ENCODE assay signal across 9 cellular contexts in the genomic region with DNA sequence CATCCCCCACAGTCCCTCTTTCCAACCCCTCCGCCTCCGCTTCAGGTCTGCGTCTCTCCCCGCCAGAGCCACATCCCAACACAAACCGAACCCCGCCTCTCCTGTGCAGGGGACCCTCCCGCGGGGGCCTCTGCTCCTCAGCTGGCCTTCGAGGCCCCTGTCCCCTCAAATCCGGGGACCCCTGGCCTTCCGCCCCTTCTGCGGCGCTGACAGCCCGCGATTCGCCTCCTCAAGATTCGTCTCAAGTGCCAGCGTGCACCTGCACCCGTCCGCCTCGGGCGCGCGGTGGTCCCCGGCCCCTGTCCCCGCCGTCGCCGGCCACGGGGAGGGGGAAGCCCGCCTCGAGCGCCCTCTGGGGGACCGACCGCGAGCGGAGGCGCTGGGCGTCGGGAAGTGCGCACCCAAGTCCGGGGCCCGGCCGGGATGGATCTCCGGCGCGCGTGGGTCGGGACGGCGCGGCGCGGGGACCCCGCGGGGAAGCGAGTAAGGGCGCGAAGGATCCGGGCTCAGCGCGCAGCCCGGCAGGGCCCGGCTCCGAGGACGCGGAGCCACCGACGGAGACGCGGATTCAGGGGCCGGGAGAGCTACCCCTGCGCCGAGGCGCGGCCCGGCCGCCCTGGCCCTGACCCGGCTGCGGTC. TPM values are rescaled to one million over a fixed set of nuclear protein-coding genes. Genes with fewer than 3 reads are reported as not detected.
DNase-seq lines count a peak whose midpoint lies in the region; ATAC-seq, FAIRE-seq and TF ChIP-seq lines count a peak whose summit lies in the region.
"Had no signal": no experiment of that assay in that cellular context is flagged by ENCODE, and none has a peak within 500 bp of the region (broad histone marks: within the 10 kb centered on the region; RNA-seq: fewer than 3 reads in every experiment).

No MANE protein-coding gene starts in this region.

- intact Hi-C loops in CD4-positive, alpha-beta T cell (cut with DNase I, micrococcal nuclease) = no loop called here
- intact Hi-C loops in endothelial cell of umbilical vein (cut with micrococcal nuclease) = loop anchor here (5.0 to 10.0 kb wide), 3 partner anchors 164 to 354 kb away; partner anchors contain the start of genes GFPT2 and MAPK9

- H3K9ac ChIP-seq in endothelial cell of umbilical vein (replicated peaks; ENCODE audit: extremely low read depth, insufficient read depth, low read length) (no peak overlapping the region), neuronal stem cell (ENCODE audit: low read depth, low read length, poor library complexity) (peak overlapping the region; percentile 44)

- peaks cover 65% of the 10 kb centered on the region for H3K27me3 Mint-ChIP-seq in CD4-positive, alpha-beta T cell

- H3K4me1 ChIP-seq in Peyer's patch = peaks cover 0 to 13% (median 3%) of the 10 kb centered on the region in 4 donors
- peaks cover 30% of the 10 kb centered on the region for H3K4me1 ChIP-seq in endothelial cell of umbilical vein (ENCODE audit: control insufficient read depth, extremely low read depth, insufficient read depth, low read length)
- H3K4me1 ChIP-seq in neuronal stem cell (ENCODE audit: control insufficient read depth in 2 of 2, insufficient read depth in 1 of 2, low read depth in 1 of 2, low read length in 2 of 2) = peaks cover 0 to 2% of the 10 kb centered on the region in 2 donors
- H3K4me1 ChIP-seq in BE2C = no peaks in the 10 kb centered on the region

- H3K4me2 ChIP-seq in endothelial cell of umbilical vein (ENCODE audit: insufficient read depth, low read length) (peak overlapping the region; percentile 33), neuronal stem cell (ENCODE audit: insufficient read depth, low read length, poor library complexity, severe bottlenecking) (peak overlapping the region; percentile 80)

- H2AFZ ChIP-seq in endothelial cell of umbilical vein (ENCODE audit: low read depth, low read length) = peak overlapping the region; percentile 53
- peak overlapping the region; percentile 78 for H2AFZ ChIP-seq in neuronal stem cell (ENCODE audit: low read length)

- no peak overlapping the region for H4K8ac ChIP-seq in neuronal stem cell (ENCODE audit: low read depth, low read length)

- H2BK5ac ChIP-seq in neuronal stem cell (ENCODE audit: low read length) = no peak overlapping the region

- peak overlapping the region; percentile 17 for H2BK15ac ChIP-seq in neuronal stem cell (ENCODE audit: low read length)

- H3K14ac ChIP-seq in neuronal stem cell (ENCODE audit: low read length) = no peak overlapping the region

- H4K91ac ChIP-seq in neuronal stem cell (ENCODE audit: low read depth, low read length, poor library complexity) = no peak overlapping the region

- peak in 1 of 10 experiments; percentile 14 for DNase-seq in CD4-positive, alpha-beta T cell
- DNase-seq in Peyer's patch (peak in 2 of 3 donors; percentile 40 to 47), endothelial cell of umbilical vein (ENCODE audit: low read depth, low spot score) (no peak), neuronal stem cell (ENCODE audit: low spot score) (peak; percentile 55), BE2C (no peak), GM19240 (ENCODE audit: insufficient read length, low spot score) (no peak), NCI-H82 treated with DMSO at 0.1 percent for 48 hours (lab: John Stamatoyannopoulos, UW; ENCODE audit: unreplicated experiment) (no peak), HT-29 (ENCODE audit: low spot score) (no peak)

- ATAC-seq in CD4-positive, alpha-beta T cell (ENCODE audit: poor library complexity) = no peak

- no peak overlapping the region for H2BK12ac ChIP-seq in neuronal stem cell (ENCODE audit: low read length)

- no TSS peak for BruUV-seq in endothelial cell of umbilical vein (replicated peaks; lab: Mats Ljungman, UMichigan)

- H3K18ac ChIP-seq in neuronal stem cell (ENCODE audit: low read length) = peak overlapping the region; percentile 80

- dilution Hi-C loops in endothelial cell of umbilical vein (cut with MboI; ENCODE audit: extremely low pct_ligation_motif_present, low sequenced_read_pairs) = no loop called here

- TF ChIP-seq POLR2A in Peyer's patch (IDR thresholded peaks at IDR 0.05) (no peak), endothelial cell of umbilical vein (IDR thresholded peaks at IDR 0.05; ENCODE audit: low read depth, low read length) (no peak)

- no peaks in the 10 kb centered on the region for H3K9me3 Mint-ChIP-seq in CD4-positive, alpha-beta T cell

- no peak overlapping the region for H2BK120ac ChIP-seq in neuronal stem cell (ENCODE audit: low read depth, low read length)

- no peak overlapping the region for H3K23ac ChIP-seq in neuronal stem cell (ENCODE audit: low read depth, low read length, poor library complexity)

- CTCF ChIA-PET in CD4-positive, alpha-beta T cell (lab: Charles Lee) = no interaction called here
- CTCF ChIA-PET in endothelial cell of umbilical vein (lab: Charles Lee) = interaction anchor here (1.2 kb wide), 1 partner anchor 43 kb away, joined by 5 read pairs; no protein-coding TSS in a partner anchor

- no peaks in the 10 kb centered on the region for H4K20me1 ChIP-seq in endothelial cell of umbilical vein (replicated peaks; ENCODE audit: control insufficient read depth, extremely low read depth, insufficient read depth, low read length)

- H3K4me3 ChIP-seq in Peyer's patch (peak overlapping the region; percentile 8 to 48 (median 40)), endothelial cell of umbilical vein (replicated peaks in 1 of 3; ENCODE audit: insufficient read depth in 1 of 3, low read depth in 1 of 3, low read length in 3 of 3) (peak overlapping the region; percentile 21 to 62 (median 30)), neuronal stem cell (ENCODE audit: low read length in 2 of 2) (peak overlapping the region; percentile 15 to 83), BE2C (ENCODE audit: low read depth, low read length) (no peak overlapping the region)

- H2AK5ac ChIP-seq in neuronal stem cell (ENCODE audit: low read depth, low read length) = peak overlapping the region; percentile 1

- H3K79me2 ChIP-seq in endothelial cell of umbilical vein (ENCODE audit: control insufficient read depth, insufficient read depth, low read length) = no peaks in the 10 kb centered on the region

- H3K9me3 ChIP-seq in CD4-positive, alpha-beta T cell (ENCODE audit: control insufficient read depth, low read length) = no peaks in the 10 kb centered on the region
- H3K9me3 ChIP-seq in Peyer's patch = no peaks in the 10 kb centered on the region
- no peaks in the 10 kb centered on the region for H3K9me3 ChIP-seq in endothelial cell of umbilical vein (replicated peaks; ENCODE audit: control insufficient read depth, insufficient read depth, low read length)
- no peaks in the 10 kb centered on the region for H3K9me3 ChIP-seq in neuronal stem cell (replicated peaks in 1 of 2; ENCODE audit: control insufficient read depth in 2 of 2, insufficient read depth in 1 of 2, low read depth in 1 of 2, low read length in 2 of 2)
- H3K9me3 ChIP-seq in BE2C = no peaks in the 10 kb centered on the region

- peaks cover 3% of the 10 kb centered on the region for H3K79me1 ChIP-seq in neuronal stem cell (ENCODE audit: low read depth, low read length)

- POLR2A ChIA-PET in CD4-positive, alpha-beta T cell (lab: Charles Lee) = no interaction called here
- POLR2A ChIA-PET in endothelial cell of umbilical vein (lab: Charles Lee) = no interaction called here

- peak overlapping the region; percentile 81 for H3K4me3 Mint-ChIP-seq in CD4-positive, alpha-beta T cell

- H3K36me3 ChIP-seq in Peyer's patch (no peaks in the 10 kb centered on the region), endothelial cell of umbilical vein (ENCODE audit: control insufficient read depth in 2 of 2, extremely low read depth in 1 of 2, insufficient read depth in 2 of 2, low read length in 2 of 2) (no peaks in the 10 kb centered on the region), neuronal stem cell (replicated peaks in 1 of 2; ENCODE audit: control insufficient read depth in 2 of 2, insufficient read depth in 2 of 2, low read length in 2 of 2) (no peaks in the 10 kb centered on the region), BE2C (no peaks in the 10 kb centered on the region)

- no peaks in the 10 kb centered on the region for H3K9me1 ChIP-seq in endothelial cell of umbilical vein (replicated peaks; ENCODE audit: control insufficient read depth, extremely low read depth, insufficient read depth, low read length)

- no CpG with 5 or more reads among the region's 80 CpGs for WGBS in neuronal stem cell (ENCODE audit: extremely low coverage in 2 of 2, insufficient read length in 2 of 2, insufficient replicate concordance in 1 of 2), 2 donors

- TF ChIP-seq CTCF in CD4-positive, alpha-beta T cell (IDR thresholded peaks at IDR 0.05) = no peak
- TF ChIP-seq CTCF in Peyer's patch (IDR thresholded peaks at IDR 0.05) (no peak), endothelial cell of umbilical vein (IDR thresholded peaks at IDR 0.05; ENCODE audit: extremely low read depth in 1 of 2, insufficient read depth in 1 of 2, low read depth in 1 of 2, low read length in 2 of 2) (peak; percentile 35 to 53), BE2C (IDR thresholded peaks at IDR 0.05; ENCODE audit: low read depth, low read length) (no peak)

- no peak overlapping the region for H3K27ac ChIP-seq in CD4-positive, alpha-beta T cell (ENCODE audit: low read depth, low read length)
- H3K27ac ChIP-seq in Peyer's patch = peak overlapping the region in 1 of 4 donors; percentile 38
- no peak overlapping the region for H3K27ac ChIP-seq in endothelial cell of umbilical vein (ENCODE audit: insufficient read depth, low read depth, low read length)
- H3K27ac ChIP-seq in neuronal stem cell (replicated peaks; ENCODE audit: low read length) = no peak overlapping the region

- no peak overlapping the region for H3K4ac ChIP-seq in neuronal stem cell (ENCODE audit: low read length)

- H3K4me1 Mint-ChIP-seq in CD4-positive, alpha-beta T cell (ENCODE audit: low read depth) = peaks cover 11% of the 10 kb centered on the region

- no peaks in the 10 kb centered on the region for H3K36me3 Mint-ChIP-seq in CD4-positive, alpha-beta T cell (ENCODE audit: low read depth)

- peaks cover 10% of the 10 kb centered on the region for H3K27me3 ChIP-seq in CD4-positive, alpha-beta T cell (ENCODE audit: control insufficient read depth, insufficient read depth, low read length)
- H3K27me3 ChIP-seq in Peyer's patch (peaks cover 0 to 16% of the 10 kb centered on the region in 2 donors), endothelial cell of umbilical vein (ENCODE audit: control insufficient read depth in 2 of 2, insufficient read depth in 2 of 2, low read length in 2 of 2) (peaks cover 3 to 13% of the 10 kb centered on the region in 2 experiments), neuronal stem cell (ENCODE audit: control insufficient read depth in 3 of 3, insufficient read depth in 3 of 3, low read depth in 1 of 3, low read length in 3 of 3) (peaks cover 14 to 91% (median 38%) of the 10 kb centered on the region in 3 experiments), BE2C (peaks cover 49% of the 10 kb centered on the region)

- H3K27ac Mint-ChIP-seq in CD4-positive, alpha-beta T cell = no peak overlapping the region

- no peak for FAIRE-seq in endothelial cell of umbilical vein (lab: Jason Lieb, UNC)

RNA-seq across cellular contexts. Expression of gene FLT4, which starts 0.6 kb away (rescaled TPM):
- total RNA-seq in CD4-positive, alpha-beta T cell = 1 to 10 TPM; 2.3 to 2.5 TPM
- total RNA-seq in Peyer's patch (10 to 100 TPM in 1 of 4 donors, 1 to 10 TPM in 3; 3.9 to 17.3 (median 6.1) TPM), endothelial cell of umbilical vein (66.5 and 71.5 TPM in 2 replicates)
- polyA plus RNA-seq in endothelial cell of umbilical vein = 44.4 and 50.9 TPM in 2 replicates
- polyA plus RNA-seq in endothelial cell of umbilical vein (2011; cell fraction: cytosol; rRNA removed) = 17.8 and 21.3 TPM in 2 replicates
- polyA plus RNA-seq in endothelial cell of umbilical vein (2011; cell fraction: nucleus; rRNA removed) = 147 and 169 TPM in 2 replicates
- 1.6 and 3.0 TPM in 2 replicates for polyA plus RNA-seq in endothelial cell of umbilical vein (2012)
- 74.5 and 89.1 TPM in 2 replicates for polyA minus RNA-seq in endothelial cell of umbilical vein
- not detected for polyA minus RNA-seq in endothelial cell of umbilical vein (2011; cell fraction: cytosol; rRNA and poly(A)+ RNA removed)
- 42.6 and 83.9 TPM in 2 replicates for polyA minus RNA-seq in endothelial cell of umbilical vein (2011; cell fraction: nucleus; rRNA and poly(A)+ RNA removed)
- polyA plus RNA-seq in neuronal stem cell (2013, experiment 1 of 2) = 5.4 TPM
- 5.5 TPM for polyA plus RNA-seq in neuronal stem cell (2013, experiment 2 of 2)
- 4.0 TPM for polyA plus RNA-seq in BE2C (2012; ENCODE audit: insufficient read depth, insufficient read length, low read depth)
- total RNA-seq in HT-29 (2014; rRNA removed; shearing (Covaris generic)) = 0.31 TPM in 1 of 2 replicates, not detected in the other

RNA-seq across cellular contexts. Expression of gene SCGB3A1, which starts 57.5 kb away (rescaled TPM):
- not detected for total RNA-seq in CD4-positive, alpha-beta T cell
- not detected for total RNA-seq in Peyer's patch
- total RNA-seq in endothelial cell of umbilical vein = 0.73 TPM in 1 of 2 replicates, not detected in the other
- polyA plus RNA-seq in endothelial cell of umbilical vein = 0.22 TPM in 1 of 2 replicates, not detected in the other
- not detected in 2 replicates for polyA plus RNA-seq in endothelial cell of umbilical vein (2011; cell fraction: cytosol; rRNA removed)
- polyA plus RNA-seq in endothelial cell of umbilical vein (2011; cell fraction: nucleus; rRNA removed) = not detected in 2 replicates
- polyA plus RNA-seq in endothelial cell of umbilical vein (2012) = not detected in 2 replicates
- polyA minus RNA-seq in endothelial cell of umbilical vein = not detected in 2 replicates
- not detected for polyA minus RNA-seq in endothelial cell of umbilical vein (2011; cell fraction: cytosol; rRNA and poly(A)+ RNA removed)
- polyA minus RNA-seq in endothelial cell of umbilical vein (2011; cell fraction: nucleus; rRNA and poly(A)+ RNA removed) = not detected in 2 replicates
- polyA plus RNA-seq in neuronal stem cell (2013, experiment 1 of 2) = 0.75 TPM
- polyA plus RNA-seq in neuronal stem cell (2013, experiment 2 of 2) = 0.66 TPM
- polyA plus RNA-seq in BE2C (2012; ENCODE audit: insufficient read depth, insufficient read length, low read depth) = not detected
- not detected in 2 replicates for total RNA-seq in HT-29 (2014; rRNA removed; shearing (Covaris generic))
- total RNA-seq: LHCN-M2 had no signal

Comparison
In these comparisons a context has a peak if more than half of its experiments do, and no peak if none do; other contexts are left out.
1. DNase-seq: peak in Peyer's patch (2 of 3) and neuronal stem cell (single experiment); none in endothelial cell of umbilical vein (single experiment), BE2C (single experiment), GM19240 (single experiment), NCI-H82 treated with DMSO at 0.1 percent for 48 hours (single experiment) and HT-29 (single experiment).
2. CTCF ChIP-seq: peak in endothelial cell of umbilical vein (2 of 2); none in CD4-positive, alpha-beta T cell (single experiment), Peyer's patch (0 of 6) and BE2C (single experiment).